16 cellular contexts compared by ENCODE assay signal in genomic region chr15:90072978-90073640, GRCh38.
"Had no signal": no experiment of that assay in that cellular context is flagged by ENCODE, and none has a peak within 500 bp of the region (broad histone marks: within the 10 kb centered on the region; RNA-seq: fewer than 3 reads in every experiment).

No MANE protein-coding gene starts in this region.

- H3K27me3 Mint-ChIP-seq: activated naive CD8-positive, alpha-beta T cell treated with anti-CD3 and anti-CD28 coated beads, Interleukin-2, amount 50 U/mL, for 24 hours had no signal

- H3K27ac ChIP-seq: ascending aorta, tibial artery, uterus had no signal

- H3K4me3 Mint-ChIP-seq: activated naive CD8-positive, alpha-beta T cell treated with anti-CD3 and anti-CD28 coated beads, Interleukin-2, amount 50 U/mL, for 24 hours had no signal

- H3K4me1 ChIP-seq: uterus had no signal

- DNase-seq: activated CD4-positive, alpha-beta T cell treated with anti-CD3 and anti-CD28 coated beads for 4 hours; activated CD8-positive, alpha-beta memory T cell treated with anti-CD3 and anti-CD28 coated beads for 24 hours; activated gamma-delta T cell; activated naive CD8-positive, alpha-beta T cell treated with anti-CD3 and anti-CD28 coated beads, Interleukin-2, amount 50 U/mL, for 24 hours; activated T-cell treated with anti-CD3 and anti-CD28 coated beads, Interleukin-2, amount 50 U/mL, for 1 hour; heart right ventricle; islet precursor cell; left ventricle myocardium superior; retina; stimulated activated CD4-positive, alpha-beta T cell treated with anti-CD3 and anti-CD28 coated beads, Interleukin-4, amount 100 ng/mL, for 4 hours; SW 1271; tibial artery; uterus had no signal

- H3K9me3 ChIP-seq: ascending aorta, heart right ventricle, tibial artery, uterus had no signal

- H3K27ac Mint-ChIP-seq: activated naive CD8-positive, alpha-beta T cell treated with anti-CD3 and anti-CD28 coated beads, Interleukin-2, amount 50 U/mL, for 24 hours had no signal

- ATAC-seq: activated naive CD8-positive, alpha-beta T cell treated with anti-CD3 and anti-CD28 coated beads, Interleukin-2, amount 50 U/mL, for 24 hours had no signal

- H3K9me3 Mint-ChIP-seq: activated naive CD8-positive, alpha-beta T cell treated with anti-CD3 and anti-CD28 coated beads, Interleukin-2, amount 50 U/mL, for 24 hours had no signal

- H3K4me3 ChIP-seq: ascending aorta, heart right ventricle, skin epidermis, tibial artery, uterus had no signal

- H3K27me3 ChIP-seq: ascending aorta, heart right ventricle, tibial artery, uterus had no signal

- H3K36me3 ChIP-seq: uterus had no signal

- FAIRE-seq: frontal cortex had no signal
